ENCODE assay signal across 22 cellular contexts in genomic region chr9:82170871-82171270, GRCh38.
A peak's percentile ranks its signal among the peaks of the same experiment; 100 is the strongest.
DNase-seq lines count a peak whose midpoint lies in the region; FAIRE-seq and TF ChIP-seq lines count a peak whose summit lies in the region.
"Had no signal": no experiment of that assay in that cellular context is flagged by ENCODE, and none has a peak within 500 bp of the region (broad histone marks: within the 10 kb centered on the region; RNA-seq: fewer than 3 reads in every experiment).

No MANE protein-coding gene starts in this region.

- H3K27me3 Mint-ChIP-seq in mesothelial cell of epicardium (ENCODE audit: low read depth) (no peaks in the 10 kb centered on the region), CD14-positive monocyte (ENCODE audit: low read depth in 3 of 3) (peaks cover 0 to 1% (median 0%) of the 10 kb centered on the region in 3 donors)
- H3K27me3 Mint-ChIP-seq: activated CD4-positive, alpha-beta T cell treated with anti-CD3 and anti-CD28 coated beads for 36 hours had no signal

- no peaks in the 10 kb centered on the region for H3K9me2 ChIP-seq in MM.1S (replicated peaks; ENCODE audit: insufficient read depth, low read length)

- H3K4me3 ChIP-seq in BJ (ENCODE audit: low read depth, low read length) (no peak overlapping the region), MM.1S (ENCODE audit: low read length) (no peak overlapping the region), choroid plexus epithelial cell (ENCODE audit: low read depth, low read length) (no peak overlapping the region), small intestine (ENCODE audit: low read depth in 1 of 2, low read length in 2 of 2) (no peak overlapping the region)
- H3K4me3 ChIP-seq: ascending aorta, HAP-1 had no signal

- no peaks in the 10 kb centered on the region for H3K36me3 Mint-ChIP-seq in mesothelial cell of epicardium
- H3K36me3 Mint-ChIP-seq in CD14-positive monocyte: no peaks in the 10 kb centered on the region
- H3K36me3 Mint-ChIP-seq: CD8-positive, alpha-beta T cell had no signal

- H3K79me2 ChIP-seq in MM.1S (ENCODE audit: low read length): no peaks in the 10 kb centered on the region

- DNase-seq in BJ (ENCODE audit: low read depth): peak; percentile 83
- DNase-seq in MM.1S: peak; percentile 63
- DNase-seq in choroid plexus epithelial cell (ENCODE audit: low read depth): peak; percentile 47
- no peak for DNase-seq in mesothelial cell of epicardium (ENCODE audit: low spot score in 2 of 2, unreplicated experiment in 2 of 2)
- DNase-seq in glomerular visceral epithelial cell (ENCODE audit: extremely low spot score): no peak
- no peak for DNase-seq in stimulated activated CD4-positive, alpha-beta T cell treated with anti-CD3 and anti-CD28 coated beads, Interleukin-4, amount 100 ng/mL, for 24 hours
- no peak for DNase-seq in small intestine
- DNase-seq in CD14-positive monocyte (ENCODE audit: low spot score): no peak
- DNase-seq: activated CD4-positive, alpha-beta T cell treated with anti-CD3 and anti-CD28 coated beads for 36 hours; activated naive CD4-positive, alpha-beta T cell treated with anti-CD3 and anti-CD28 coated beads, Interleukin-2, amount 50 U/mL, for 16 hours; CD8-positive, alpha-beta T cell; hypothalamus; islet precursor cell; NCI-H2107; SHP77; stimulated activated CD8-positive, alpha-beta memory T cell treated with anti-CD3 and anti-CD28 coated beads, Interleukin-4, amount 100 ng/mL, for 48 hours; T-helper 1 cell had no signal

- intact Hi-C loops in CD14-positive monocyte (cut with micrococcal nuclease): no loop called here

- H3K4me1 Mint-ChIP-seq in mesothelial cell of epicardium: peaks cover 46% of the 10 kb centered on the region
- H3K4me1 Mint-ChIP-seq in CD14-positive monocyte: peaks cover 9% of the 10 kb centered on the region
- H3K4me1 Mint-ChIP-seq: activated CD4-positive, alpha-beta T cell treated with anti-CD3 and anti-CD28 coated beads for 36 hours had no signal

- H3K27me3 ChIP-seq in BJ (ENCODE audit: control insufficient read depth, insufficient read depth, low read length) (no peaks in the 10 kb centered on the region), MM.1S (replicated peaks; ENCODE audit: insufficient read depth, low read length) (no peaks in the 10 kb centered on the region), small intestine (ENCODE audit: control insufficient read depth in 2 of 2, insufficient read depth in 2 of 2, low read length in 2 of 2) (no peaks in the 10 kb centered on the region)
- H3K27me3 ChIP-seq: ascending aorta, neutrophil had no signal

- H3K36me3 ChIP-seq in BJ (ENCODE audit: control insufficient read depth, insufficient read depth, low read length) (no peaks in the 10 kb centered on the region), MM.1S (replicated peaks; ENCODE audit: insufficient read depth, low read length) (no peaks in the 10 kb centered on the region), small intestine (ENCODE audit: control insufficient read depth in 2 of 2, insufficient read depth in 2 of 2, low read length in 2 of 2) (no peaks in the 10 kb centered on the region)
- H3K36me3 ChIP-seq: ascending aorta, HAP-1, neutrophil had no signal

- POLR2A ChIA-PET in BJ (lab: Charles Lee): no interaction called here

- TF ChIP-seq CTCF in BJ (IDR thresholded peaks at IDR 0.05; ENCODE audit: insufficient read depth, low read depth, low read length) (no peak), MM.1S (IDR thresholded peaks at IDR 0.05; ENCODE audit: low read length) (no peak), choroid plexus epithelial cell (conservative IDR thresholded peaks at IDR 0.05; ENCODE audit: low read depth, low read length) (no peak), mesothelial cell of epicardium (IDR thresholded peaks at IDR 0.05; ENCODE audit: unreplicated experiment) (no peak), CD14-positive monocyte (IDR thresholded peaks at IDR 0.05) (no peak)

- H3K4me3 Mint-ChIP-seq in mesothelial cell of epicardium (no peak overlapping the region), CD14-positive monocyte (no peak overlapping the region)
- H3K4me3 Mint-ChIP-seq: activated CD4-positive, alpha-beta T cell treated with anti-CD3 and anti-CD28 coated beads for 36 hours; CD8-positive, alpha-beta T cell had no signal

- no peak for FAIRE-seq in small intestine (lab: Jason Lieb, UNC)
- FAIRE-seq: HepG2, urothelium cell line had no signal

- H3K9me3 Mint-ChIP-seq in mesothelial cell of epicardium (peaks cover 14% of the 10 kb centered on the region), CD14-positive monocyte (peaks cover 0 to 3% (median 0%) of the 10 kb centered on the region in 7 donors)

- H3F3A ChIP-seq in MM.1S (ENCODE audit: insufficient read depth, low read length): no peaks in the 10 kb centered on the region

- no peaks in the 10 kb centered on the region for H4K20me1 ChIP-seq in MM.1S (ENCODE audit: insufficient read depth, low read length)

- H3K27ac Mint-ChIP-seq in mesothelial cell of epicardium (peak overlapping the region; percentile 30), CD14-positive monocyte (no peak overlapping the region)
- H3K27ac Mint-ChIP-seq: activated CD4-positive, alpha-beta T cell treated with anti-CD3 and anti-CD28 coated beads for 36 hours; CD8-positive, alpha-beta T cell had no signal

- H3K9ac ChIP-seq in MM.1S (ENCODE audit: low read length): no peak overlapping the region

- H3K9me3 ChIP-seq in MM.1S (replicated peaks; ENCODE audit: insufficient read depth, low read length) (no peaks in the 10 kb centered on the region), small intestine (ENCODE audit: control insufficient read depth, low read depth) (no peaks in the 10 kb centered on the region)
- H3K9me3 ChIP-seq: ascending aorta, HAP-1, neutrophil had no signal

- H3K27ac ChIP-seq in MM.1S (ENCODE audit: low read length): no peak overlapping the region
- no peak overlapping the region for H3K27ac ChIP-seq in small intestine (ENCODE audit: low read depth in 1 of 2, low read length in 1 of 2)
- H3K27ac ChIP-seq: ascending aorta, neutrophil had no signal

- WGBS in small intestine, 3 donors: 36 to 41% (median 40%) methylated on average over 3 of the region's 3 CpGs

- H3K4me2 ChIP-seq in MM.1S (ENCODE audit: low read depth, low read length): peak overlapping the region; percentile 15; the same call in 1 of the 2 replicates

- no peak overlapping the region for H2AFZ ChIP-seq in MM.1S (ENCODE audit: low read length)

- H3K4me1 ChIP-seq in MM.1S (ENCODE audit: low read length) (peaks cover 25% of the 10 kb centered on the region), small intestine (ENCODE audit: control insufficient read depth in 2 of 2, insufficient read depth in 1 of 2, low read depth in 1 of 2, low read length in 1 of 2) (no peaks in the 10 kb centered on the region)
- H3K4me1 ChIP-seq: ascending aorta, HAP-1 had no signal

- CTCF ChIA-PET in BJ (lab: Yijun Ruan, JAX): interaction anchor here (1.3 kb wide), 1 partner anchor 18 kb away, joined by 3 read pairs; no protein-coding TSS in a partner anchor

Comparison
In these comparisons a context has a peak if more than half of its experiments do, and no peak if none do; other contexts are left out.
1. DNase-seq: peak in BJ (single experiment), MM.1S (single experiment) and choroid plexus epithelial cell (single experiment); none in mesothelial cell of epicardium (0 of 2), glomerular visceral epithelial cell (single experiment), stimulated activated CD4-positive, alpha-beta T cell treated with anti-CD3 and anti-CD28 coated beads, Interleukin-4, amount 100 ng/mL, for 24 hours (single experiment), small intestine (single experiment) and CD14-positive monocyte (single experiment).